ENCODE assay signal across 8 cellular contexts in genomic region chr11:74593463-74593862, GRCh38. TPM values are rescaled to one million over a fixed set of nuclear protein-coding genes. Genes with fewer than 3 reads are reported as not detected.
DNase-seq lines count a peak whose midpoint lies in the region; ATAC-seq and TF ChIP-seq lines count a peak whose summit lies in the region.

No MANE protein-coding gene starts in this region.

- peak overlapping the region; percentile 88 for H3K4me3 ChIP-seq in BJ (ENCODE audit: low read depth, low read length)
- peak overlapping the region; percentile 86 for H3K4me3 ChIP-seq in MG63
- H3K4me3 ChIP-seq in ectodermal cell (ENCODE audit: insufficient read depth, low read depth, low read length): peak overlapping the region; percentile 100

- no peaks in the 10 kb centered on the region for H3K27me3 ChIP-seq in BJ (ENCODE audit: control insufficient read depth, insufficient read depth, low read length)
- H3K27me3 ChIP-seq in MG63: no peaks in the 10 kb centered on the region
- H3K27me3 ChIP-seq in ectodermal cell (ENCODE audit: control insufficient read depth, insufficient read depth, low read length, poor library complexity, severe bottlenecking): no peaks in the 10 kb centered on the region

- no peaks in the 10 kb centered on the region for H3K9me3 Mint-ChIP-seq in natural killer cell treated with Interleukin-12 subunit alpha and Interleukin-12 subunit beta and Interleukin-15 and Interleukin-18, amount 100 ng/mL, for 72 hours

- WGBS in ectodermal cell, 2 experiments: 18 to 33% methylated on average over 1 of the region's 1 CpG

- H3K27ac ChIP-seq in ectodermal cell (ENCODE audit: insufficient read depth, low read depth, low read length, poor library complexity, severe bottlenecking): no peak overlapping the region

- DNase-seq in BJ (ENCODE audit: low read depth): no peak
- no peak for DNase-seq in MG63
- no peak for DNase-seq in natural killer cell treated with Interleukin-12 subunit alpha and Interleukin-12 subunit beta and Interleukin-15 and Interleukin-18, amount 100 ng/mL, for 72 hours (ENCODE audit: low spot score)
- DNase-seq in 8988T: no peak

- 0 out of 2 replicates have a peak, but pooled peaks cover 2% of the 10 kb centered on the region for H3K36me3 ChIP-seq in BJ (ENCODE audit: control insufficient read depth, insufficient read depth, low read length)
- peaks cover 37% of the 10 kb centered on the region for H3K36me3 ChIP-seq in MG63
- H3K36me3 ChIP-seq in ectodermal cell (ENCODE audit: control insufficient read depth, insufficient read depth, low read length): peaks cover 17% of the 10 kb centered on the region

- peaks cover 8% of the 10 kb centered on the region for H3K4me1 ChIP-seq in ectodermal cell (ENCODE audit: control insufficient read depth, insufficient read depth, low read length)

- no peaks in the 10 kb centered on the region for H3K27me3 Mint-ChIP-seq in natural killer cell treated with Interleukin-12 subunit alpha and Interleukin-12 subunit beta and Interleukin-15 and Interleukin-18, amount 100 ng/mL, for 72 hours

- H3K9me3 ChIP-seq in MG63 (no peaks in the 10 kb centered on the region), ectodermal cell (ENCODE audit: control insufficient read depth, low read length) (no peaks in the 10 kb centered on the region)

- H3K4me3 Mint-ChIP-seq in natural killer cell treated with Interleukin-12 subunit alpha and Interleukin-12 subunit beta and Interleukin-15 and Interleukin-18, amount 100 ng/mL, for 72 hours: peak overlapping the region; percentile 96

- ATAC-seq in natural killer cell treated with Interleukin-12 subunit alpha and Interleukin-12 subunit beta and Interleukin-15 and Interleukin-18, amount 100 ng/mL, for 72 hours: no peak
- ATAC-seq in GM21381 (IDR thresholded peaks at IDR 0.05; ENCODE audit: unreplicated experiment) (no peak), GM21529 (IDR thresholded peaks at IDR 0.05; ENCODE audit: unreplicated experiment) (no peak), HG03442 (IDR thresholded peaks at IDR 0.05; ENCODE audit: unreplicated experiment) (no peak)

- H3K36me3 Mint-ChIP-seq in natural killer cell treated with Interleukin-12 subunit alpha and Interleukin-12 subunit beta and Interleukin-15 and Interleukin-18, amount 100 ng/mL, for 72 hours: peaks cover 11% of the 10 kb centered on the region

- CTCF ChIA-PET in BJ (lab: Yijun Ruan, JAX): interaction anchor here (1.6 to 2.2 kb wide), 2 partner anchors 109 to 147 kb away, joined by 5 to 6 read pairs; no protein-coding TSS in a partner anchor

- TF ChIP-seq CTCF in BJ (IDR thresholded peaks at IDR 0.05; ENCODE audit: insufficient read depth, low read depth, low read length): no peak

- H3K4me1 Mint-ChIP-seq in natural killer cell treated with Interleukin-12 subunit alpha and Interleukin-12 subunit beta and Interleukin-15 and Interleukin-18, amount 100 ng/mL, for 72 hours (ENCODE audit: low read depth in 2 of 2): peaks cover 16 to 27% of the 10 kb centered on the region in 2 donors

- H3K27ac Mint-ChIP-seq in natural killer cell treated with Interleukin-12 subunit alpha and Interleukin-12 subunit beta and Interleukin-15 and Interleukin-18, amount 100 ng/mL, for 72 hours: peak overlapping the region; percentile 82 to 86

- POLR2A ChIA-PET in BJ (lab: Charles Lee): no interaction called here

RNA-seq across cellular contexts. Expression of gene POLD3, which starts 1.1 kb away (rescaled TPM):
- polyA plus RNA-seq in BJ (2011; rRNA removed): 11.4 and 12.6 TPM in 2 replicates
- polyA minus RNA-seq in BJ (2011; rRNA and poly(A)+ RNA removed): 10.8 and 11.6 TPM in 2 replicates
- 22.9 and 39.2 TPM in 2 replicates for total RNA-seq in MG63 (2014; rRNA removed; shearing (Covaris generic); ENCODE audit: low replicate concordance)
- 53.6 TPM for polyA plus RNA-seq in ectodermal cell (2013, experiment 1 of 4)
- polyA plus RNA-seq in ectodermal cell (2013, experiment 2 of 4): 58.1 TPM
- polyA plus RNA-seq in ectodermal cell (2013, experiment 3 of 4): 39.3 TPM
- polyA plus RNA-seq in ectodermal cell (2013, experiment 4 of 4): 41.4 TPM
- total RNA-seq in natural killer cell treated with Interleukin-12 subunit alpha and Interleukin-12 subunit beta and Interleukin-15 and Interleukin-18, amount 100 ng/mL, for 72 hours: 10 to 100 TPM; 46.2 to 58.9 TPM
